Comparison of ENCODE assay signal across 1 cellular context in the genomic region with DNA sequence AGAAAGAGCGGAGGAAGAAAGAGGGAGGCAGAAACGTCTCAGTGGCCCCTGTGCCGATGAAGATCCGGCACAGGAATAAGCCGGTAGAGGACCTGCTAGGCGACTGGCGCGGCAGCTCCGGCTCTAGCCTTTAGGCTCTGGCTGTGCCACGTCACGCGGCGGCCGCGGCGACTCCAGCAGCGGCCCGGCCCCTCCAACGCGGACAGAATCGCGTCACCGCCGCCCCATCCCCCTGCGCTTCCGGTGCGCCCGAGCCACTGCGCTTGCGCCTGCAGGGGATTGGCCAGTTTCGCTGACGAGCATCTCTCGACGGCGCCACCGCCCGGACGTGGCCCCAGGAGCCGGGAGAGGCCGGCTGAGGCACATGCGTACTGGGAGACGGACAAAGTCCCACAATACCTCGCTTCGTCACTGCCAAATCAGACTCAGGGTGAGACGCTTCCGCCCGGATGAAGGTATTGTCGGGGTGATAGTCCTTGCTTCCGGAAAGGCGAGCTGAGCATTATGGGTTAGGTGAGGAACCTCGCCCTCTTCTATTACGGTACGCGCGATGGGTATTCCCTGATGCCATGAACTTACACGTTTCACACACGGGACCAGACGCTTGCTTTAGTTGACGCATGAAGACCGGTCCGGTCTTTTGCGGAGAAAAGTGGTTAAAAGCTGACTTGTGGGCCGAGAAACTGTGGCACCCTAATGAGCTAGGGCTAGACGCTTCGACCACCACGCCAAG.
A peak's percentile ranks its signal among the peaks of the same experiment; 100 is the strongest.
TF ChIP-seq lines count a peak whose summit lies in the region.

A gene (minus strand): TSS at position 105 of the 733 bp plus-strand sequence. CDS start 204 bp downstream, outside the sequence.

TF ChIP-seq in A549, 52 proteins besides CTCF, POLR2A, EP300 and RAD21 (continued from another document):
- TF ChIP-seq, protein P1, sequence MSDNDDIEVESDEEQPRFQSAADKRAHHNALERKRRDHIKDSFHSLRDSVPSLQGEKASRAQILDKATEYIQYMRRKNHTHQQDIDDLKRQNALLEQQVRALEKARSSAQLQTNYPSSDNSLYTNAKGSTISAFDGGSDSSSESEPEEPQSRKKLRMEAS (IDR thresholded peaks at IDR 0.05) = peak; percentile 89
- TF ChIP-seq, protein P2, sequence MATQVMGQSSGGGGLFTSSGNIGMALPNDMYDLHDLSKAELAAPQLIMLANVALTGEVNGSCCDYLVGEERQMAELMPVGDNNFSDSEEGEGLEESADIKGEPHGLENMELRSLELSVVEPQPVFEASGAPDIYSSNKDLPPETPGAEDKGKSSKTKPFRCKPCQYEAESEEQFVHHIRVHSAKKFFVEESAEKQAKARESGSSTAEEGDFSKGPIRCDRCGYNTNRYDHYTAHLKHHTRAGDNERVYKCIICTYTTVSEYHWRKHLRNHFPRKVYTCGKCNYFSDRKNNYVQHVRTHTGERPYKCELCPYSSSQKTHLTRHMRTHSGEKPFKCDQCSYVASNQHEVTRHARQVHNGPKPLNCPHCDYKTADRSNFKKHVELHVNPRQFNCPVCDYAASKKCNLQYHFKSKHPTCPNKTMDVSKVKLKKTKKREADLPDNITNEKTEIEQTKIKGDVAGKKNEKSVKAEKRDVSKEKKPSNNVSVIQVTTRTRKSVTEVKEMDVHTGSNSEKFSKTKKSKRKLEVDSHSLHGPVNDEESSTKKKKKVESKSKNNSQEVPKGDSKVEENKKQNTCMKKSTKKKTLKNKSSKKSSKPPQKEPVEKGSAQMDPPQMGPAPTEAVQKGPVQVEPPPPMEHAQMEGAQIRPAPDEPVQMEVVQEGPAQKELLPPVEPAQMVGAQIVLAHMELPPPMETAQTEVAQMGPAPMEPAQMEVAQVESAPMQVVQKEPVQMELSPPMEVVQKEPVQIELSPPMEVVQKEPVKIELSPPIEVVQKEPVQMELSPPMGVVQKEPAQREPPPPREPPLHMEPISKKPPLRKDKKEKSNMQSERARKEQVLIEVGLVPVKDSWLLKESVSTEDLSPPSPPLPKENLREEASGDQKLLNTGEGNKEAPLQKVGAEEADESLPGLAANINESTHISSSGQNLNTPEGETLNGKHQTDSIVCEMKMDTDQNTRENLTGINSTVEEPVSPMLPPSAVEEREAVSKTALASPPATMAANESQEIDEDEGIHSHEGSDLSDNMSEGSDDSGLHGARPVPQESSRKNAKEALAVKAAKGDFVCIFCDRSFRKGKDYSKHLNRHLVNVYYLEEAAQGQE (IDR thresholded peaks at IDR 0.05) = no peak
- TF ChIP-seq ZSCAN20 (CRISPR knock-in tag; IDR thresholded peaks at IDR 0.05) (no peak), RFX5 (IDR thresholded peaks at IDR 0.05) (0 out of 2 replicates have a peak, but pooled peaks have one; percentile 26), TP53 (CRISPR knock-in tag; IDR thresholded peaks at IDR 0.05) (peak; percentile 68; the same call in 1 of the 2 replicates), BHLHE40 (IDR thresholded peaks at IDR 0.05; ENCODE audit: low read depth, low read length) (no peak)
- TF ChIP-seq, protein P3, sequence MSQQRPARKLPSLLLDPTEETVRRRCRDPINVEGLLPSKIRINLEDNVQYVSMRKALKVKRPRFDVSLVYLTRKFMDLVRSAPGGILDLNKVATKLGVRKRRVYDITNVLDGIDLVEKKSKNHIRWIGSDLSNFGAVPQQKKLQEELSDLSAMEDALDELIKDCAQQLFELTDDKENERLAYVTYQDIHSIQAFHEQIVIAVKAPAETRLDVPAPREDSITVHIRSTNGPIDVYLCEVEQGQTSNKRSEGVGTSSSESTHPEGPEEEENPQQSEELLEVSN (IDR thresholded peaks at IDR 0.05; ENCODE audit: borderline replicate concordance, low read depth) = peak; percentile 80
- TF ChIP-seq, protein P4, sequence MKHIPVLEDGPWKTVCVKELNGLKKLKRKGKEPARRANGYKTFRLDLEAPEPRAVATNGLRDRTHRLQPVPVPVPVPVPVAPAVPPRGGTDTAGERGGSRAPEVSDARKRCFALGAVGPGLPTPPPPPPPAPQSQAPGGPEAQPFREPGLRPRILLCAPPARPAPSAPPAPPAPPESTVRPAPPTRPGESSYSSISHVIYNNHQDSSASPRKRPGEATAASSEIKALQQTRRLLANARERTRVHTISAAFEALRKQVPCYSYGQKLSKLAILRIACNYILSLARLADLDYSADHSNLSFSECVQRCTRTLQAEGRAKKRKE (CRISPR knock-in tag; IDR thresholded peaks at IDR 0.05; ENCODE audit: low read depth) = 0 out of 2 replicates have a peak, but pooled peaks have one; percentile 13
- TF ChIP-seq, protein P5, sequence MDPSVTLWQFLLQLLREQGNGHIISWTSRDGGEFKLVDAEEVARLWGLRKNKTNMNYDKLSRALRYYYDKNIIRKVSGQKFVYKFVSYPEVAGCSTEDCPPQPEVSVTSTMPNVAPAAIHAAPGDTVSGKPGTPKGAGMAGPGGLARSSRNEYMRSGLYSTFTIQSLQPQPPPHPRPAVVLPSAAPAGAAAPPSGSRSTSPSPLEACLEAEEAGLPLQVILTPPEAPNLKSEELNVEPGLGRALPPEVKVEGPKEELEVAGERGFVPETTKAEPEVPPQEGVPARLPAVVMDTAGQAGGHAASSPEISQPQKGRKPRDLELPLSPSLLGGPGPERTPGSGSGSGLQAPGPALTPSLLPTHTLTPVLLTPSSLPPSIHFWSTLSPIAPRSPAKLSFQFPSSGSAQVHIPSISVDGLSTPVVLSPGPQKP (IDR thresholded peaks at IDR 0.05; ENCODE audit: low read depth, low read length) = 0 out of 2 replicates have a peak, but pooled peaks have one; percentile 50
TF ChIP-seq in A549: peak in this region for 14.
